10 cellular contexts compared by ENCODE assay signal in genomic region chr9:84781431-84781830, GRCh38.
DNase-seq lines count a peak whose midpoint lies in the region; TF ChIP-seq lines count a peak whose summit lies in the region.
"Had no signal": no experiment of that assay in that cellular context is flagged by ENCODE, and none has a peak within 500 bp of the region (broad histone marks: within the 10 kb centered on the region; RNA-seq: fewer than 3 reads in every experiment).

No MANE protein-coding gene starts in this region.

- H3K36me3 ChIP-seq in KMS-11 (ENCODE audit: insufficient read depth): no peaks in the 10 kb centered on the region
- H3K36me3 ChIP-seq: neutrophil had no signal

- H3K79me2 ChIP-seq in KMS-11 (ENCODE audit: insufficient read depth, low read depth): no peaks in the 10 kb centered on the region

- peaks cover 29% of the 10 kb centered on the region for H3K4me1 Mint-ChIP-seq in chondrocyte (ENCODE audit: low read depth)

- no peak overlapping the region for H3K4me2 ChIP-seq in KMS-11

- peaks cover 3% of the 10 kb centered on the region for H3K27me3 Mint-ChIP-seq in chondrocyte (ENCODE audit: low read depth)

- peaks cover 5% of the 10 kb centered on the region for H3K36me3 Mint-ChIP-seq in chondrocyte (ENCODE audit: low read depth)

- H3K9ac ChIP-seq in KMS-11: no peak overlapping the region

- no peak overlapping the region for H2AFZ ChIP-seq in KMS-11 (ENCODE audit: low read depth)

- H3K4me3 ChIP-seq in KMS-11 (IDR thresholded peaks at IDR 0.05; ENCODE audit: insufficient read depth, low read depth, low read length): no peak overlapping the region

- H3K27me3 ChIP-seq in KMS-11 (ENCODE audit: insufficient read depth, low read depth): no peaks in the 10 kb centered on the region

- no peak overlapping the region for H3K4me3 Mint-ChIP-seq in chondrocyte (ENCODE audit: unreplicated experiment)

- no peaks in the 10 kb centered on the region for H4K20me1 ChIP-seq in KMS-11 (ENCODE audit: insufficient read depth)

- TF ChIP-seq CTCF in KMS-11 (conservative IDR thresholded peaks at IDR 0.05; ENCODE audit: low read depth, low read length): peak; percentile 72
- peak; percentile 77 for TF ChIP-seq CTCF in chondrocyte (IDR thresholded peaks at IDR 0.05)

- H3K27ac Mint-ChIP-seq in chondrocyte (ENCODE audit: unreplicated experiment): no peak overlapping the region

- no peaks in the 10 kb centered on the region for H3K4me1 ChIP-seq in KMS-11 (ENCODE audit: low read depth, poor library complexity, severe bottlenecking)

- H3K27ac ChIP-seq in KMS-11: no peak overlapping the region
- H3K27ac ChIP-seq: neutrophil had no signal

- DNase-seq in NCI-H2227 (lab: John Stamatoyannopoulos, UW; ENCODE audit: unreplicated experiment) (peak; percentile 9), NCI-H2227 treated with DMSO at 0.1 percent for 48 hours (lab: John Stamatoyannopoulos, UW) (no peak), chondrocyte (ENCODE audit: low spot score) (no peak), pons (ENCODE audit: low spot score) (peak; percentile 27), NOMO-1 treated with dmso at 0.1 percent for 144 hours (lab: John Stamatoyannopoulos, UW; ENCODE audit: unreplicated experiment) (no peak), NCI-H526 treated with DMSO at 0.1 percent for 48 hours (lab: John Stamatoyannopoulos, UW) (no peak), GOT3 (lab: John Stamatoyannopoulos, UW) (no peak)
- DNase-seq: C1 segment of cervical spinal cord had no signal

- H3K9me3 Mint-ChIP-seq in chondrocyte (ENCODE audit: low read depth): no peaks in the 10 kb centered on the region

Comparison
In these comparisons a context has a peak if more than half of its experiments do, and no peak if none do; other contexts are left out.
1. DNase-seq: peak in NCI-H2227 (single experiment) and pons (single experiment); none in NCI-H2227 treated with DMSO at 0.1 percent for 48 hours (single experiment), chondrocyte (single experiment), NOMO-1 treated with dmso at 0.1 percent for 144 hours (single experiment), NCI-H526 treated with DMSO at 0.1 percent for 48 hours (single experiment) and GOT3 (single experiment).